8 cellular contexts compared by ENCODE assay signal in the genomic region with DNA sequence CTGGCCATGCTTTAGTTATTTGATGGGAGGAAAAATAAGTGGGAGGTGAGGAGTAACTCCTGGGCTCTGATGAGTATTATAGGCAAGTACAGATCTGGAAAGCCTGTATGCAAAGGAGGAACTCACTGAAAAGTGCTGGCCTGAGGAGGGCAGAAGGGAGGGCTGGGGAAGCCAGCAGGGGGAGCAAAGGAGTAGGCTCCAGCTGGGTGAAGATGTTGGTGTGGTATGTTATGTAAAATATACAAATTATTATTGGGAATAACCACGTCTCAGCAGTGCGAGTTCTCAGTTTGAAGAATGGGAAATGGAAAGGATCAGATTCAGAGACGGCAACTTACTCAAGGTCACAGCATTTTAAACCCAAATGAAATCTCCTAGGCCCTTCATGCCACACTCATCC. TPM values are rescaled to one million over a fixed set of nuclear protein-coding genes. Genes with fewer than 3 reads are reported as not detected.
DNase-seq lines count a peak whose midpoint lies in the region; ATAC-seq and TF ChIP-seq lines count a peak whose summit lies in the region.
"Not testable (repeated sequence)": the region's sequence is repeated elsewhere in the genome, so short reads cannot be mapped to it uniquely, and the experiment has no call there.

No MANE protein-coding gene starts in this region.

- H3K9me3 ChIP-seq in Caco-2; Karpas-422 (ENCODE audit: low read length); esophagus muscularis mucosa; left lung; gastrocnemius medialis; thyroid gland: not testable (repeated sequence)

- not testable (repeated sequence) for H3K9me2 ChIP-seq in Karpas-422 (replicated peaks; ENCODE audit: insufficient read depth, low read length)

- not testable (repeated sequence) for H3K4me3 Mint-ChIP-seq in Caco-2 (ENCODE audit: unreplicated experiment)

- intact Hi-C loops in Caco-2 (cut with micrococcal nuclease; ENCODE audit: unreplicated experiment); esophagus muscularis mucosa (cut with DNase I); left lung (cut with DNase I); gastrocnemius medialis (cut with DNase I; ENCODE audit: low total_unique reads); thyroid gland (cut with DNase I): not testable (repeated sequence)

- H3K27ac ChIP-seq in Karpas-422 (ENCODE audit: low read length); esophagus muscularis mucosa (replicated peaks in 1 of 4); left lung; gastrocnemius medialis; thyroid gland: not testable (repeated sequence)

- not testable (repeated sequence) for H3K4me2 ChIP-seq in Karpas-422 (ENCODE audit: low read depth, low read length, poor library complexity, severe bottlenecking)

- H3K4me1 Mint-ChIP-seq in Caco-2 (ENCODE audit: low read depth, unreplicated experiment), result not testable (repeated sequence)

- H3K27me3 Mint-ChIP-seq in Caco-2 (ENCODE audit: insufficient read depth, unreplicated experiment), result not testable (repeated sequence)

- not testable (repeated sequence) for H3K27ac Mint-ChIP-seq in Caco-2 (ENCODE audit: unreplicated experiment)

- not testable (repeated sequence) for TF ChIP-seq EP300 in esophagus muscularis mucosa (IDR thresholded peaks at IDR 0.05)

- in situ Hi-C loops in gastrocnemius medialis (cut with MboI; ENCODE audit: low sequenced_read_pairs in 4 of 4), result not testable (repeated sequence)

- peak; percentile 35 for ATAC-seq in left lung
- not testable (repeated sequence) for ATAC-seq in gastrocnemius medialis

- not testable (repeated sequence) for BruUV-seq in Caco-2 (replicated peaks; lab: Mats Ljungman, UMichigan)

- H3K79me2 ChIP-seq in Karpas-422 (ENCODE audit: low read length), result not testable (repeated sequence)

- POLR2A ChIA-PET in Caco-2 (lab: Charles Lee), result not testable (repeated sequence)

- H3K4me3 ChIP-seq in Caco-2 (ENCODE audit: low read depth, low read length); Karpas-422 (ENCODE audit: low read length); esophagus muscularis mucosa; left lung; gastrocnemius medialis; thyroid gland (replicated peaks in 1 of 3): not testable (repeated sequence)

- DNase-seq in Caco-2 (peak; percentile 70 to 72), Karpas-422 (peak; percentile 79), left lung (peak; percentile 58 to 68), gastrocnemius medialis (peak in 1 of 2 donors; percentile 36), thyroid gland (peak; percentile 39 to 40)
- DNase-seq in activated CD4-positive, CD25-positive, alpha-beta regulatory T cell treated with anti-CD3 and anti-CD28 coated beads, Interleukin-2, amount 50 U/mL, for 72 hours, result peak; percentile 45
- DNase-seq in activated naive CD4-positive, alpha-beta T cell treated with anti-CD3 and anti-CD28 coated beads, Interleukin-2, amount 50 U/mL, for 16 hours, result peak; percentile 70
- DNase-seq in esophagus muscularis mucosa (ENCODE audit: extremely low spot score), result not testable (repeated sequence)

- CTCF ChIA-PET in Caco-2 (lab: Charles Lee), result not testable (repeated sequence)

- not testable (repeated sequence) for TF ChIP-seq POLR2A in esophagus muscularis mucosa (IDR thresholded peaks at IDR 0.05; ENCODE audit: low read depth); gastrocnemius medialis (IDR thresholded peaks at IDR 0.05); thyroid gland (IDR thresholded peaks at IDR 0.05)

- H3K4me1 ChIP-seq in Caco-2; Karpas-422 (ENCODE audit: low read length); thyroid gland: not testable (repeated sequence)
- peaks cover 14 to 47% (median 33%) of the 10 kb centered on the region in 4 donors for H3K4me1 ChIP-seq in esophagus muscularis mucosa
- peaks cover 0 to 31% of the 10 kb centered on the region in 2 donors for H3K4me1 ChIP-seq in left lung
- H3K4me1 ChIP-seq in gastrocnemius medialis, result peaks cover 13 to 31% of the 10 kb centered on the region in 2 donors

- H3K27me3 ChIP-seq in Caco-2 (replicated peaks; ENCODE audit: control insufficient read depth, insufficient read depth, low read length); Karpas-422 (ENCODE audit: low read length); esophagus muscularis mucosa; left lung; gastrocnemius medialis; thyroid gland: not testable (repeated sequence)

- not testable (repeated sequence) for H4K20me1 ChIP-seq in Karpas-422 (ENCODE audit: insufficient read depth, low read depth, low read length)

- 46% methylated on average over 3 of the region's 3 CpGs for WGBS in esophagus muscularis mucosa
- WGBS in thyroid gland, 2 donors, result 51 to 55% methylated on average over 3 of the region's 3 CpGs

- H3K9ac ChIP-seq in Karpas-422 (ENCODE audit: low read length), result not testable (repeated sequence)

- not testable (repeated sequence) for H3K9me3 Mint-ChIP-seq in Caco-2 (ENCODE audit: unreplicated experiment)

- H3K36me3 Mint-ChIP-seq in Caco-2 (ENCODE audit: insufficient read depth, unreplicated experiment), result not testable (repeated sequence)

- not testable (repeated sequence) for H3K36me3 ChIP-seq in Caco-2 (ENCODE audit: control insufficient read depth, insufficient read depth, low read length); Karpas-422 (ENCODE audit: insufficient read depth, low read length); esophagus muscularis mucosa; left lung; gastrocnemius medialis; thyroid gland

- H2AFZ ChIP-seq in Karpas-422 (ENCODE audit: low read length), result not testable (repeated sequence)

- TF ChIP-seq CTCF in Caco-2 (IDR thresholded peaks at IDR 0.05; ENCODE audit: insufficient read depth in 1 of 2, low read depth in 1 of 2, low read length in 1 of 2, severe bottlenecking in 1 of 2, unreplicated experiment in 1 of 2), result peak; percentile 36 to 46
- peak; percentile 26 to 55 (median 33) for TF ChIP-seq CTCF in esophagus muscularis mucosa (IDR thresholded peaks at IDR 0.05)
- peak in 1 of 2 donors; percentile 52 for TF ChIP-seq CTCF in left lung (IDR thresholded peaks at IDR 0.05)
- TF ChIP-seq CTCF in gastrocnemius medialis (IDR thresholded peaks at IDR 0.05 in 4 of 5, conservative IDR thresholded peaks at IDR 0.05 in 1 of 5), result peak in 3 of 5 experiments; percentile 10 to 44 (median 29)
- TF ChIP-seq CTCF in thyroid gland (IDR thresholded peaks at IDR 0.05), result peak in 2 of 6 experiments; percentile 44 to 54

RNA-seq across cellular contexts. Expression of a gene that starts 39.9 kb away (rescaled TPM):
- total RNA-seq in Caco-2 (2022) (15.2 and 16.6 TPM in 2 replicates), esophagus muscularis mucosa (10 to 100 TPM in 2 of 4 donors, 1 to 10 TPM in 2; 6.5 to 17.9 (median 9.1) TPM), left lung (10 to 100 TPM; 15.7 to 20.0 TPM), gastrocnemius medialis (1 to 10 TPM; 1.2 to 5.2 (median 2.7) TPM), thyroid gland (10 to 100 TPM; 18.1 to 40.8 (median 27.2) TPM)
- total RNA-seq in Karpas-422 (2014; rRNA removed; shearing (Covaris generic); ENCODE audit: low replicate concordance), result 17.5 and 38.5 TPM in 2 replicates
